ENCODE assay signal across 1 cellular context in genomic region chr19:48997972-48998371, GRCh38.
TF ChIP-seq lines count a peak whose summit lies in the region.

No MANE protein-coding gene starts in this region.

TF ChIP-seq in HepG2, 621 proteins besides CTCF, POLR2A, EP300 and RAD21 (continued from another document):
- TF ChIP-seq PRDM10 (CRISPR knock-in tag; IDR thresholded peaks at IDR 0.05; ENCODE audit: low read depth) (no peak), AKAP8 (CRISPR knock-in tag; IDR thresholded peaks at IDR 0.05) (no peak), PRPF4 (IDR thresholded peaks at IDR 0.05; ENCODE audit: low read depth, low read length, poor library complexity, severe bottlenecking) (no peak), ZNF337 (CRISPR knock-in tag; IDR thresholded peaks at IDR 0.05; ENCODE audit: borderline replicate concordance, low read depth) (no peak), ZNF652 (CRISPR knock-in tag; IDR thresholded peaks at IDR 0.05; ENCODE audit: borderline replicate concordance, low read depth) (no peak), ZNF850 (CRISPR knock-in tag; conservative IDR thresholded peaks at IDR 0.05) (no peak), ZNF10 (CRISPR knock-in tag; IDR thresholded peaks at IDR 0.05; ENCODE audit: borderline replicate concordance, low read depth) (no peak), ZNF143 (CRISPR knock-in tag; IDR thresholded peaks at IDR 0.05) (peak; percentile 52; the same call in 1 of the 2 replicates), ZNF30 (CRISPR knock-in tag; IDR thresholded peaks at IDR 0.05) (no peak), IRF2 (CRISPR knock-in tag; IDR thresholded peaks at IDR 0.05) (no peak), ARNT2 (CRISPR knock-in tag; IDR thresholded peaks at IDR 0.05; ENCODE audit: low read depth) (no peak), XRCC5 (optimal IDR thresholded peaks at IDR 0.05; ENCODE audit: low read length) (peak; percentile 59), SP4 (CRISPR knock-in tag; IDR thresholded peaks at IDR 0.05) (no peak), PHF5A (CRISPR knock-in tag; IDR thresholded peaks at IDR 0.05; ENCODE audit: low read depth, unreplicated experiment) (no peak), ZBTB25 (CRISPR knock-in tag; IDR thresholded peaks at IDR 0.05) (no peak), SMAD1 (CRISPR knock-in tag; IDR thresholded peaks at IDR 0.05; ENCODE audit: borderline replicate concordance, low read depth) (0 out of 2 replicates have a peak, but pooled peaks have one; percentile 32), ELF3 (CRISPR knock-in tag; IDR thresholded peaks at IDR 0.05) (no peak)
- TF ChIP-seq, protein P1, sequence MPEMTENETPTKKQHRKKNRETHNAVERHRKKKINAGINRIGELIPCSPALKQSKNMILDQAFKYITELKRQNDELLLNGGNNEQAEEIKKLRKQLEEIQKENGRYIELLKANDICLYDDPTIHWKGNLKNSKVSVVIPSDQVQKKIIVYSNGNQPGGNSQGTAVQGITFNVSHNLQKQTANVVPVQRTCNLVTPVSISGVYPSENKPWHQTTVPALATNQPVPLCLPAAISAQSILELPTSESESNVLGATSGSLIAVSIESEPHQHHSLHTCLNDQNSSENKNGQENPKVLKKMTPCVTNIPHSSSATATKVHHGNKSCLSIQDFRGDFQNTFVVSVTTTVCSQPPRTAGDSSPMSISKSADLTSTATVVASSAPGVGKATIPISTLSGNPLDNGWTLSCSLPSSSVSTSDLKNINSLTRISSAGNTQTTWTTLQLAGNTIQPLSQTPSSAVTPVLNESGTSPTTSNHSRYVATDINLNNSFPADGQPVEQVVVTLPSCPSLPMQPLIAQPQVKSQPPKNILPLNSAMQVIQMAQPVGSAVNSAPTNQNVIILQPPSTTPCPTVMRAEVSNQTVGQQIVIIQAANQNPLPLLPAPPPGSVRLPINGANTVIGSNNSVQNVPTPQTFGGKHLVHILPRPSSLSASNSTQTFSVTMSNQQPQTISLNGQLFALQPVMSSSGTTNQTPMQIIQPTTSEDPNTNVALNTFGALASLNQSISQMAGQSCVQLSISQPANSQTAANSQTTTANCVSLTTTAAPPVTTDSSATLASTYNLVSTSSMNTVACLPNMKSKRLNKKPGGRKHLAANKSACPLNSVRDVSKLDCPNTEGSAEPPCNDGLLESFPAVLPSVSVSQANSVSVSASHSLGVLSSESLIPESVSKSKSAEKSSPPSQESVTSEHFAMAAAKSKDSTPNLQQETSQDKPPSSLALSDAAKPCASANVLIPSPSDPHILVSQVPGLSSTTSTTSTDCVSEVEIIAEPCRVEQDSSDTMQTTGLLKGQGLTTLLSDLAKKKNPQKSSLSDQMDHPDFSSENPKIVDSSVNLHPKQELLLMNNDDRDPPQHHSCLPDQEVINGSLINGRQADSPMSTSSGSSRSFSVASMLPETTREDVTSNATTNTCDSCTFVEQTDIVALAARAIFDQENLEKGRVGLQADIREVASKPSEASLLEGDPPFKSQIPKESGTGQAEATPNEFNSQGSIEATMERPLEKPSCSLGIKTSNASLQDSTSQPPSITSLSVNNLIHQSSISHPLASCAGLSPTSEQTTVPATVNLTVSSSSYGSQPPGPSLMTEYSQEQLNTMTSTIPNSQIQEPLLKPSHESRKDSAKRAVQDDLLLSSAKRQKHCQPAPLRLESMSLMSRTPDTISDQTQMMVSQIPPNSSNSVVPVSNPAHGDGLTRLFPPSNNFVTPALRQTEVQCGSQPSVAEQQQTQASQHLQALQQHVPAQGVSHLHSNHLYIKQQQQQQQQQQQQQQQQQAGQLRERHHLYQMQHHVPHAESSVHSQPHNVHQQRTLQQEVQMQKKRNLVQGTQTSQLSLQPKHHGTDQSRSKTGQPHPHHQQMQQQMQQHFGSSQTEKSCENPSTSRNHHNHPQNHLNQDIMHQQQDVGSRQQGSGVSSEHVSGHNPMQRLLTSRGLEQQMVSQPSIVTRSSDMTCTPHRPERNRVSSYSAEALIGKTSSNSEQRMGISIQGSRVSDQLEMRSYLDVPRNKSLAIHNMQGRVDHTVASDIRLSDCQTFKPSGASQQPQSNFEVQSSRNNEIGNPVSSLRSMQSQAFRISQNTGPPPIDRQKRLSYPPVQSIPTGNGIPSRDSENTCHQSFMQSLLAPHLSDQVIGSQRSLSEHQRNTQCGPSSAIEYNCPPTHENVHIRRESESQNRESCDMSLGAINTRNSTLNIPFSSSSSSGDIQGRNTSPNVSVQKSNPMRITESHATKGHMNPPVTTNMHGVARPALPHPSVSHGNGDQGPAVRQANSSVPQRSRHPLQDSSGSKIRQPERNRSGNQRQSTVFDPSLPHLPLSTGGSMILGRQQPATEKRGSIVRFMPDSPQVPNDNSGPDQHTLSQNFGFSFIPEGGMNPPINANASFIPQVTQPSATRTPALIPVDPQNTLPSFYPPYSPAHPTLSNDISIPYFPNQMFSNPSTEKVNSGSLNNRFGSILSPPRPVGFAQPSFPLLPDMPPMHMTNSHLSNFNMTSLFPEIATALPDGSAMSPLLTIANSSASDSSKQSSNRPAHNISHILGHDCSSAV (CRISPR knock-in tag; IDR thresholded peaks at IDR 0.05; ENCODE audit: borderline replicate concordance): no peak
- TF ChIP-seq, protein P2, sequence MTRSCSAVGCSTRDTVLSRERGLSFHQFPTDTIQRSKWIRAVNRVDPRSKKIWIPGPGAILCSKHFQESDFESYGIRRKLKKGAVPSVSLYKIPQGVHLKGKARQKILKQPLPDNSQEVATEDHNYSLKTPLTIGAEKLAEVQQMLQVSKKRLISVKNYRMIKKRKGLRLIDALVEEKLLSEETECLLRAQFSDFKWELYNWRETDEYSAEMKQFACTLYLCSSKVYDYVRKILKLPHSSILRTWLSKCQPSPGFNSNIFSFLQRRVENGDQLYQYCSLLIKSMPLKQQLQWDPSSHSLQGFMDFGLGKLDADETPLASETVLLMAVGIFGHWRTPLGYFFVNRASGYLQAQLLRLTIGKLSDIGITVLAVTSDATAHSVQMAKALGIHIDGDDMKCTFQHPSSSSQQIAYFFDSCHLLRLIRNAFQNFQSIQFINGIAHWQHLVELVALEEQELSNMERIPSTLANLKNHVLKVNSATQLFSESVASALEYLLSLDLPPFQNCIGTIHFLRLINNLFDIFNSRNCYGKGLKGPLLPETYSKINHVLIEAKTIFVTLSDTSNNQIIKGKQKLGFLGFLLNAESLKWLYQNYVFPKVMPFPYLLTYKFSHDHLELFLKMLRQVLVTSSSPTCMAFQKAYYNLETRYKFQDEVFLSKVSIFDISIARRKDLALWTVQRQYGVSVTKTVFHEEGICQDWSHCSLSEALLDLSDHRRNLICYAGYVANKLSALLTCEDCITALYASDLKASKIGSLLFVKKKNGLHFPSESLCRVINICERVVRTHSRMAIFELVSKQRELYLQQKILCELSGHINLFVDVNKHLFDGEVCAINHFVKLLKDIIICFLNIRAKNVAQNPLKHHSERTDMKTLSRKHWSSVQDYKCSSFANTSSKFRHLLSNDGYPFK (CRISPR knock-in tag; IDR thresholded peaks at IDR 0.05; ENCODE audit: borderline replicate concordance): no peak
- TF ChIP-seq, protein P3, sequence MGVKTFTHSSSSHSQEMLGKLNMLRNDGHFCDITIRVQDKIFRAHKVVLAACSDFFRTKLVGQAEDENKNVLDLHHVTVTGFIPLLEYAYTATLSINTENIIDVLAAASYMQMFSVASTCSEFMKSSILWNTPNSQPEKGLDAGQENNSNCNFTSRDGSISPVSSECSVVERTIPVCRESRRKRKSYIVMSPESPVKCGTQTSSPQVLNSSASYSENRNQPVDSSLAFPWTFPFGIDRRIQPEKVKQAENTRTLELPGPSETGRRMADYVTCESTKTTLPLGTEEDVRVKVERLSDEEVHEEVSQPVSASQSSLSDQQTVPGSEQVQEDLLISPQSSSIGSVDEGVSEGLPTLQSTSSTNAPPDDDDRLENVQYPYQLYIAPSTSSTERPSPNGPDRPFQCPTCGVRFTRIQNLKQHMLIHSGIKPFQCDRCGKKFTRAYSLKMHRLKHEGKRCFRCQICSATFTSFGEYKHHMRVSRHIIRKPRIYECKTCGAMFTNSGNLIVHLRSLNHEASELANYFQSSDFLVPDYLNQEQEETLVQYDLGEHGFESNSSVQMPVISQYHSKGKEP (CRISPR knock-in tag; IDR thresholded peaks at IDR 0.05): no peak
- TF ChIP-seq, protein P4, sequence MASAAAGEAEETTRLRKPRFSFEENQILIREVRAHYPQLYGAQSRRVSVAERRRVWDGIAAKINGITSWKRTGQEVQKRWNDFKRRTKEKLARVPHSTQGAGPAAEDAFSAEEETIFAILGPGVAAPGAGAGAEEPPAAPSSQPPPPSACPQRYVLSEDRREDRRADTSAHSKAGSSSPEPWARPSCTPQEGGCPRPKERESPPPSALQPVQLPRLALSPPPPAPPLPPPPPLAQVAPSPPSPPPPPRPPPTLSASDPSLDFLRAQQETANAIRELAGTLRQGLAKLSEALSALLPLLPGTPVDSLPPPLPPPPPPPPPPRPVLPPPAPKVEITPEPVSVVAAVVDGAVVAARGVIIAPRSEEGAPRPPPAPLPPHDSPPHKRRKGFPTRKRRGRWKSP (CRISPR knock-in tag; IDR thresholded peaks at IDR 0.05): no peak
